In genomic region chr3:111493276-111493675, GRCh38 we compare ENCODE assay signal across 33 cellular contexts. TPM values are rescaled to one million over a fixed set of nuclear protein-coding genes. Genes with fewer than 3 reads are reported as not detected.
"Had no signal": no experiment of that assay in that cellular context is flagged by ENCODE, and none has a peak within 500 bp of the region (broad histone marks: within the 10 kb centered on the region; RNA-seq: fewer than 3 reads in every experiment).

No MANE protein-coding gene starts in this region.

- ATAC-seq: activated naive CD4-positive, alpha-beta T cell treated with anti-CD3 and anti-CD28 coated beads, Interleukin-2, amount 50 U/mL, for 72 hours; activated naive CD8-positive, alpha-beta T cell treated with anti-CD3 and anti-CD28 coated beads, Interleukin-2, amount 50 U/mL, for 24 hours; activated T-cell treated with anti-CD3 and anti-CD28 coated beads, Interleukin-2, amount 50 U/mL, for 4 hours; activated T-cell treated with anti-CD3 and anti-CD28 coated beads, Interleukin-2, amount 50 U/mL, for 72 hours; activated T-helper 17 cell treated with anti-CD3 and anti-CD28 coated beads, Interleukin-2, amount 50 U/mL, for 72 hours; body of pancreas had no signal

- H3K27ac ChIP-seq: adrenal gland, ascending aorta, body of pancreas, brain microvascular endothelial cell, breast epithelium, cardiac muscle cell had no signal

- H3K36me3 ChIP-seq: adrenal gland, ascending aorta, brain microvascular endothelial cell, breast epithelium, cardiac muscle cell had no signal

- H3K9me3 ChIP-seq: ascending aorta, body of pancreas, breast epithelium had no signal

- DNase-seq: activated effector memory CD4-positive, alpha-beta T cell treated with anti-CD3 and anti-CD28 coated beads, Interleukin-2, amount 50 U/mL, for 16 hours; activated effector memory CD4-positive, alpha-beta T cell treated with Interleukin-2 at 50 U/mL for 16 hours; activated gamma-delta T cell; activated gamma-delta T cell treated with Interleukin-2 at 50 U/mL for 16 hours; activated naive CD4-positive, alpha-beta T cell; activated naive CD4-positive, alpha-beta T cell treated with anti-CD3 and anti-CD28 coated beads for 36 hours; activated naive CD4-positive, alpha-beta T cell treated with anti-CD3 and anti-CD28 coated beads, Interleukin-2, amount 10 ng/mL, durations not matched to agents 7 days and 5 days; activated naive CD4-positive, alpha-beta T cell treated with anti-CD3 and anti-CD28 coated beads, Interleukin-2, amount 50 U/mL, for 16 hours; activated naive CD4-positive, alpha-beta T cell treated with Interleukin-2 at 50 U/mL for 16 hours; activated naive CD8-positive, alpha-beta T cell treated with anti-CD3 and anti-CD28 coated beads for 36 hours; activated naive CD8-positive, alpha-beta T cell treated with anti-CD3 and anti-CD28 coated beads, Interleukin-2, amount 10 ng/mL, durations not matched to agents 7 days and 5 days; activated naive CD8-positive, alpha-beta T cell treated with anti-CD3 and anti-CD28 coated beads, Interleukin-2, amount 50 U/mL, for 24 hours; activated T-cell treated with anti-CD3 and anti-CD28 coated beads, Interleukin-2, amount 50 U/mL, for 4 hours; activated T-cell treated with anti-CD3 and anti-CD28 coated beads, Interleukin-2, amount 50 U/mL, for 48 hours; activated T-cell treated with anti-CD3 and anti-CD28 coated beads, Interleukin-2, amount 50 U/mL, for 72 hours; adrenal gland; amniotic stem cell; amygdala; anterior cingulate cortex; aorta; body of pancreas; brain microvascular endothelial cell; caudate nucleus; central memory CD4-positive, alpha-beta T cell; cerebellar nuclear complex had no signal

- FAIRE-seq: astrocyte, bronchial epithelial cell, colon had no signal

- H3K4me1 ChIP-seq: adrenal gland, ascending aorta, body of pancreas, breast epithelium had no signal

- H3K27me3 ChIP-seq: adrenal gland, ascending aorta, body of pancreas, brain microvascular endothelial cell, breast epithelium, cardiac muscle cell had no signal

- H3K4me3 ChIP-seq: adrenal gland, ascending aorta, body of pancreas, breast epithelium, cardiac muscle cell had no signal

RNA-seq across cellular contexts. Expression of gene CD96, which starts 48.7 kb away (rescaled TPM):
- total RNA-seq: bronchial epithelial cell, cardiac muscle cell had no signal
- polyA plus RNA-seq: cardiac muscle cell had no signal
